Comparison of ENCODE assay signal across 16 cellular contexts in the genomic region with DNA sequence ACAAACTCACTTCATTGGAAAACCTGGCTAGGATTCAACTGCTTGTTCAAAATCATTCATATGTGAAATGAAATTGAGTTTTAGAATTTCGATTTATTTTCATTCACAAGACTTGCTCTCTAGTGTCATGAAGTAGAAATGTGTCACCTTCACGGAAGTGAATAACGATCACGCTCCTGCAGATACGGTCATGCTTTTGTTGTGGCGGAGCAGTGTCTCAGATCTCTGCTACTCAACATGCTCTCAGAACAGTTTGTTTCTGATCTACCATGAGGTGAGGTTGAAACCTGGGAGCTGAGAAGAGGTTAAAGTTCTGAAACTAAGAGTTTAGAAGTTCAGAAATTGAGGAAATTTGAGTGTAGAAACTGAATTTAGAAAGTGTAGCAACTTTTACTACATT. TPM values are rescaled to one million over a fixed set of nuclear protein-coding genes. Genes with fewer than 3 reads are reported as not detected.
DNase-seq lines count a peak whose midpoint lies in the region; ATAC-seq and TF ChIP-seq lines count a peak whose summit lies in the region.
"Had no signal": no experiment of that assay in that cellular context is flagged by ENCODE, and none has a peak within 500 bp of the region (broad histone marks: within the 10 kb centered on the region; RNA-seq: fewer than 3 reads in every experiment).

No MANE protein-coding gene starts in this region.

- intact Hi-C loops in uterus (cut with DNase I; ENCODE audit: low total_unique reads) = no loop called here

- no peaks in the 10 kb centered on the region for H3K9me3 Mint-ChIP-seq in activated T-cell treated with anti-CD3 and anti-CD28 coated beads, Interleukin-2, amount 50 U/mL, for 4 hours
- no peaks in the 10 kb centered on the region for H3K9me3 Mint-ChIP-seq in effector memory CD8-positive, alpha-beta T cell
- no peaks in the 10 kb centered on the region for H3K9me3 Mint-ChIP-seq in stimulated activated effector memory CD8-positive, alpha-beta T cell treated with anti-CD3 and anti-CD28 coated beads, Interleukin-12 subunit alpha, Interleukin-12 subunit beta, amount 100 ng/mL, for 72 hours

- TF ChIP-seq CTCF in uterus (IDR thresholded peaks at IDR 0.05) = no peak

- H3K36me3 ChIP-seq in uterus = no peaks in the 10 kb centered on the region
- H3K36me3 ChIP-seq: pancreas, stomach had no signal

- H3K4me1 Mint-ChIP-seq in activated T-cell treated with anti-CD3 and anti-CD28 coated beads, Interleukin-2, amount 50 U/mL, for 4 hours (ENCODE audit: low read depth) = peaks cover 13% of the 10 kb centered on the region
- H3K4me1 Mint-ChIP-seq in effector memory CD8-positive, alpha-beta T cell (ENCODE audit: low read depth in 2 of 2) = peaks cover 0 to 4% of the 10 kb centered on the region in 2 donors
- H3K4me1 Mint-ChIP-seq in stimulated activated effector memory CD8-positive, alpha-beta T cell treated with anti-CD3 and anti-CD28 coated beads, Interleukin-12 subunit alpha, Interleukin-12 subunit beta, amount 100 ng/mL, for 72 hours = no peaks in the 10 kb centered on the region

- H3K4me3 Mint-ChIP-seq in activated T-cell treated with anti-CD3 and anti-CD28 coated beads, Interleukin-2, amount 50 U/mL, for 4 hours = peak overlapping the region; percentile 31
- H3K4me3 Mint-ChIP-seq in effector memory CD8-positive, alpha-beta T cell = no peak overlapping the region
- H3K4me3 Mint-ChIP-seq in stimulated activated effector memory CD8-positive, alpha-beta T cell treated with anti-CD3 and anti-CD28 coated beads, Interleukin-12 subunit alpha, Interleukin-12 subunit beta, amount 100 ng/mL, for 72 hours = no peak overlapping the region

- TF ChIP-seq POLR2A in uterus (IDR thresholded peaks at IDR 0.05) = no peak

- DNase-seq in activated CD4-positive, alpha-beta T cell treated with anti-CD3 and anti-CD28 coated beads for 48 hours = peak; percentile 70
- peak; percentile 32 for DNase-seq in activated T-cell treated with anti-CD3 and anti-CD28 coated beads, Interleukin-2, amount 50 U/mL, for 4 hours
- no peak for DNase-seq in effector memory CD8-positive, alpha-beta T cell
- DNase-seq in stimulated activated effector memory CD8-positive, alpha-beta T cell treated with anti-CD3 and anti-CD28 coated beads, Interleukin-12 subunit alpha, Interleukin-12 subunit beta, amount 100 ng/mL, for 72 hours (ENCODE audit: low spot score in 2 of 2) = no peak
- no peak for DNase-seq in uterus
- DNase-seq: C1 segment of cervical spinal cord, cortex of kidney, NCI-H226, OCI-M1, pancreas, small intestine, stomach had no signal

- H3K9me3 ChIP-seq in uterus = no peaks in the 10 kb centered on the region
- H3K9me3 ChIP-seq: pancreas, stomach had no signal

- H3K36me3 Mint-ChIP-seq in activated T-cell treated with anti-CD3 and anti-CD28 coated beads, Interleukin-2, amount 50 U/mL, for 4 hours (ENCODE audit: insufficient read depth) = no peaks in the 10 kb centered on the region
- H3K36me3 Mint-ChIP-seq in effector memory CD8-positive, alpha-beta T cell (ENCODE audit: insufficient read depth) = no peaks in the 10 kb centered on the region
- H3K36me3 Mint-ChIP-seq in stimulated activated effector memory CD8-positive, alpha-beta T cell treated with anti-CD3 and anti-CD28 coated beads, Interleukin-12 subunit alpha, Interleukin-12 subunit beta, amount 100 ng/mL, for 72 hours = no peaks in the 10 kb centered on the region

- no peaks in the 10 kb centered on the region for H3K4me1 ChIP-seq in uterus
- H3K4me1 ChIP-seq: pancreas, stomach had no signal

- peaks cover 9% of the 10 kb centered on the region for H3K27me3 Mint-ChIP-seq in activated T-cell treated with anti-CD3 and anti-CD28 coated beads, Interleukin-2, amount 50 U/mL, for 4 hours (ENCODE audit: low read depth)
- peaks cover 35 to 47% of the 10 kb centered on the region in 2 donors for H3K27me3 Mint-ChIP-seq in effector memory CD8-positive, alpha-beta T cell

- no peaks in the 10 kb centered on the region for H3K27me3 ChIP-seq in uterus
- H3K27me3 ChIP-seq: pancreas had no signal

- no peak overlapping the region for H3K27ac ChIP-seq in uterus
- H3K27ac ChIP-seq: hepatocyte, pancreas, stomach had no signal

- ATAC-seq in activated T-cell treated with anti-CD3 and anti-CD28 coated beads, Interleukin-2, amount 50 U/mL, for 4 hours = peak; percentile 100
- ATAC-seq in effector memory CD8-positive, alpha-beta T cell (replicated peaks) = peak; percentile 55
- peak; percentile 96 for ATAC-seq in stimulated activated effector memory CD8-positive, alpha-beta T cell treated with anti-CD3 and anti-CD28 coated beads, Interleukin-12 subunit alpha, Interleukin-12 subunit beta, amount 100 ng/mL, for 72 hours
- ATAC-seq in HG03457 (IDR thresholded peaks at IDR 0.05; ENCODE audit: unreplicated experiment) = no peak
- ATAC-seq in HG02610 (IDR thresholded peaks at IDR 0.05; ENCODE audit: unreplicated experiment) = no peak
- ATAC-seq: pancreas, SK-N-SH treated with all-trans-retinoic acid at 6 μM for 48 hours had no signal

- no peak overlapping the region for H3K27ac Mint-ChIP-seq in effector memory CD8-positive, alpha-beta T cell
- H3K27ac Mint-ChIP-seq in stimulated activated effector memory CD8-positive, alpha-beta T cell treated with anti-CD3 and anti-CD28 coated beads, Interleukin-12 subunit alpha, Interleukin-12 subunit beta, amount 100 ng/mL, for 72 hours = no peak overlapping the region

- H3K4me3 ChIP-seq in uterus = no peak overlapping the region
- H3K4me3 ChIP-seq: hepatocyte, pancreas, stomach had no signal

RNA-seq across cellular contexts. Expression of gene PITRM1, which starts 13.8 kb away (rescaled TPM):
- 100 to 1,000 TPM; 122 to 150 (median 144) TPM for total RNA-seq in activated T-cell treated with anti-CD3 and anti-CD28 coated beads, Interleukin-2, amount 50 U/mL, for 4 hours
- 10 to 100 TPM; 37.4 to 100.0 (median 51.4) TPM for total RNA-seq in uterus

Comparison
In these comparisons a context has a peak if more than half of its experiments do, and no peak if none do; other contexts are left out.
1. DNase-seq: peak in activated CD4-positive, alpha-beta T cell treated with anti-CD3 and anti-CD28 coated beads for 48 hours (single experiment) and activated T-cell treated with anti-CD3 and anti-CD28 coated beads, Interleukin-2, amount 50 U/mL, for 4 hours (single experiment); none in effector memory CD8-positive, alpha-beta T cell (0 of 3), stimulated activated effector memory CD8-positive, alpha-beta T cell treated with anti-CD3 and anti-CD28 coated beads, Interleukin-12 subunit alpha, Interleukin-12 subunit beta, amount 100 ng/mL, for 72 hours (0 of 2) and uterus (0 of 2).
2. ATAC-seq: peak in activated T-cell treated with anti-CD3 and anti-CD28 coated beads, Interleukin-2, amount 50 U/mL, for 4 hours (2 of 2), effector memory CD8-positive, alpha-beta T cell (single experiment) and stimulated activated effector memory CD8-positive, alpha-beta T cell treated with anti-CD3 and anti-CD28 coated beads, Interleukin-12 subunit alpha, Interleukin-12 subunit beta, amount 100 ng/mL, for 72 hours (single experiment); none in HG03457 (single experiment) and HG02610 (single experiment).